In the genomic region with DNA sequence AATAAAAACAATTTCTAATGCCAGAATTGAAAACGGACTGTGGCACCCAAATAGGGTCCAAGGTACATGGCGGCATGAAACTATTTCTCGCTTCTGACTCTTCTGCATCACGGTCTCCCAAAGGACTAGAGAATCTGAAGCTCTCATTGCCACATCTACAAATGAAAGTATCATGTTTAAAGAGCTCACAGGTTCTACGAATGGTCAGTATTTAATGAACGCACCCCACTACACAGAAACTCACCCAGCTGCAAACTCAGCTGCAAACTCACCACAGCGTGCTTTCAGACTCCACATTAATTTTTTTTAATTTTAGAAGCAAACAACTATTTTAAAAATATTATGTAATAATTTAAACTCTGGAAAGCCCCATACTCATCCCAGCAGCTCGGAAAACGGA, we compare ENCODE assay signal across 7 cellular contexts. TPM values are rescaled to one million over a fixed set of nuclear protein-coding genes. Genes with fewer than 3 reads are reported as not detected.
DNase-seq lines count a peak whose midpoint lies in the region; ATAC-seq and TF ChIP-seq lines count a peak whose summit lies in the region.

No MANE protein-coding gene starts in this region.

- H3K4me1 ChIP-seq in Karpas-422 (ENCODE audit: low read length) (peaks cover 44% of the 10 kb centered on the region), muscle layer of colon (ENCODE audit: insufficient read depth, low read length) (peaks cover 28% of the 10 kb centered on the region)

- H2AFZ ChIP-seq in Karpas-422 (ENCODE audit: low read length): no peak overlapping the region

- no peak for TF ChIP-seq CTCF in cardiac fibroblast (IDR thresholded peaks at IDR 0.05; ENCODE audit: low read depth, low read length)

- DNase-seq in Karpas-422: peak; percentile 63
- DNase-seq in cardiac fibroblast (ENCODE audit: low read depth in 2 of 2): peak; percentile 35 to 42
- no peak for DNase-seq in stimulated activated CD4-positive, alpha-beta T cell treated with anti-CD3 and anti-CD28 coated beads, Interleukin-1b, Interleukin-23, amount 100 ng/mL, for 48 hours
- no peak for DNase-seq in activated CD4-positive, alpha-beta T cell treated with anti-CD3 and anti-CD28 coated beads for 4 hours

- H3K27ac ChIP-seq in Karpas-422 (ENCODE audit: low read length): peak overlapping the region; percentile 95
- H3K27ac ChIP-seq in muscle layer of colon (ENCODE audit: low read depth, low read length): peak overlapping the region; percentile 99

- H3K9me3 ChIP-seq in Karpas-422 (ENCODE audit: low read length): no peaks in the 10 kb centered on the region
- H3K9me3 ChIP-seq in muscle layer of colon (ENCODE audit: low read length): no peaks in the 10 kb centered on the region

- H3K9ac ChIP-seq in Karpas-422 (ENCODE audit: low read length) (peak overlapping the region; percentile 99), muscle layer of colon (ENCODE audit: low read length) (peak overlapping the region; percentile 71)

- peak overlapping the region; percentile 94 for H3K4me3 ChIP-seq in Karpas-422 (ENCODE audit: low read length)
- H3K4me3 ChIP-seq in cardiac fibroblast (replicated peaks in 1 of 2; ENCODE audit: low read depth in 2 of 2, low read length in 2 of 2): peak overlapping the region; percentile 90 to 93
- peak overlapping the region; percentile 92 to 94 for H3K4me3 ChIP-seq in muscle layer of colon (ENCODE audit: low read depth in 1 of 2, low read length in 2 of 2)

- H3K27me3 ChIP-seq in Karpas-422 (ENCODE audit: low read length): no peaks in the 10 kb centered on the region
- no peaks in the 10 kb centered on the region for H3K27me3 ChIP-seq in muscle layer of colon (ENCODE audit: control insufficient read depth in 1 of 2, insufficient read depth in 2 of 2, low read length in 2 of 2)

- H3K79me2 ChIP-seq in Karpas-422 (ENCODE audit: low read length): peaks cover 59% of the 10 kb centered on the region

- ATAC-seq in GM18867 (IDR thresholded peaks at IDR 0.05; ENCODE audit: unreplicated experiment): peak; percentile 8
- ATAC-seq in HG03439 (IDR thresholded peaks at IDR 0.05; ENCODE audit: unreplicated experiment): no peak

- H4K20me1 ChIP-seq in Karpas-422 (ENCODE audit: insufficient read depth, low read depth, low read length): no peaks in the 10 kb centered on the region

- peak overlapping the region; percentile 96 for H3K4me2 ChIP-seq in Karpas-422 (ENCODE audit: low read depth, low read length, poor library complexity, severe bottlenecking)

- H3K9me2 ChIP-seq in Karpas-422 (replicated peaks; ENCODE audit: insufficient read depth, low read length): no peaks in the 10 kb centered on the region

- H3K36me3 ChIP-seq in Karpas-422 (ENCODE audit: insufficient read depth, low read length) (0 out of 2 replicates have a peak, but pooled peaks cover 5% of the 10 kb centered on the region), muscle layer of colon (ENCODE audit: insufficient read depth, low read length) (no peaks in the 10 kb centered on the region)

RNA-seq across cellular contexts. Expression of gene CLASP1, which starts 1.1 kb away (rescaled TPM):
- 80.7 and 102 TPM in 2 replicates for total RNA-seq in Karpas-422 (2014; rRNA removed; shearing (Covaris generic); ENCODE audit: low replicate concordance)

Comparison
In these comparisons a context has a peak if more than half of its experiments do, and no peak if none do; other contexts are left out.
1. DNase-seq: peak in Karpas-422 (single experiment) and cardiac fibroblast (2 of 2); none in stimulated activated CD4-positive, alpha-beta T cell treated with anti-CD3 and anti-CD28 coated beads, Interleukin-1b, Interleukin-23, amount 100 ng/mL, for 48 hours (single experiment) and activated CD4-positive, alpha-beta T cell treated with anti-CD3 and anti-CD28 coated beads for 4 hours (0 of 2).
2. Peak in every context shown above with its lines, with median percentiles within 50 percentile points of each other: H3K4me3 ChIP-seq.